In genomic region chr3:11288786-11289637, GRCh38 we compare ENCODE assay signal across 8 cellular contexts. TPM values are rescaled to one million over a fixed set of nuclear protein-coding genes. Genes with fewer than 3 reads are reported as not detected.
DNase-seq lines count a peak whose midpoint lies in the region; ATAC-seq and TF ChIP-seq lines count a peak whose summit lies in the region.

No MANE protein-coding gene starts in this region.

- H3K4me3 ChIP-seq in SJSA1 (no peak overlapping the region), osteoblast (ENCODE audit: insufficient read depth, low read length) (peak overlapping the region; percentile 48)

- no peaks in the 10 kb centered on the region for H3K27me3 ChIP-seq in SJSA1 (replicated peaks)
- H3K27me3 ChIP-seq in osteoblast (ENCODE audit: insufficient read depth, low read length), result no peaks in the 10 kb centered on the region

- peak overlapping the region; percentile 97 for H3K27ac ChIP-seq in SJSA1
- peak overlapping the region; percentile 98 for H3K27ac ChIP-seq in osteoblast (ENCODE audit: low read depth, low read length)

- H2AFZ ChIP-seq in osteoblast (ENCODE audit: low read length), result peak overlapping the region; percentile 78

- peak overlapping the region; percentile 83 for H3K4me2 ChIP-seq in osteoblast (ENCODE audit: insufficient read depth, low read length)

- intact Hi-C loops in Right ventricle myocardium inferior (cut with DNase I), result no loop called here
- intact Hi-C loops in cardiac septum (cut with DNase I), result no loop called here

- peaks cover 35% of the 10 kb centered on the region for H3K36me3 ChIP-seq in SJSA1
- H3K36me3 ChIP-seq in osteoblast (ENCODE audit: insufficient read depth, low read length), result peaks cover 4% of the 10 kb centered on the region

- H4K20me1 ChIP-seq in osteoblast (ENCODE audit: insufficient read depth, low read length), result no peaks in the 10 kb centered on the region

- no peak for TF ChIP-seq CTCF in osteoblast (IDR thresholded peaks at IDR 0.05; ENCODE audit: extremely low read depth, low read depth, low read length)

- DNase-seq in Right ventricle myocardium inferior (ENCODE audit: missing footprints) (no peak), cardiac septum (ENCODE audit: low spot score) (no peak), SJSA1 (ENCODE audit: low read depth in 1 of 2, low spot score in 2 of 2) (peak; percentile 51 to 92), epidermal melanocyte (ENCODE audit: insufficient read length, low spot score) (peak; percentile 51), osteoblast (ENCODE audit: insufficient read length, low spot score, missing footprints) (peak; percentile 87), hypothalamus (lab: John Stamatoyannopoulos, UW) (no peak), NCI-H128 (lab: John Stamatoyannopoulos, UW; ENCODE audit: unreplicated experiment) (no peak)

- H3K79me2 ChIP-seq in osteoblast (ENCODE audit: insufficient read depth, low read length), result peaks cover 42% of the 10 kb centered on the region

- H3K9me3 ChIP-seq in SJSA1 (replicated peaks), result no peaks in the 10 kb centered on the region
- H3K9me3 ChIP-seq in osteoblast (ENCODE audit: low read depth, low read length), result no peaks in the 10 kb centered on the region

- ATAC-seq in Right ventricle myocardium inferior (peak; percentile 90), HG03095 (IDR thresholded peaks at IDR 0.05; ENCODE audit: unreplicated experiment) (peak; percentile 59)

- H3K4me1 ChIP-seq in SJSA1 (replicated peaks) (peaks cover 59% of the 10 kb centered on the region), osteoblast (ENCODE audit: insufficient read depth, low read length) (peaks cover 52% of the 10 kb centered on the region)

RNA-seq across cellular contexts. Expression of gene ATG7, which starts 16.8 kb away (rescaled TPM):
- total RNA-seq in Right ventricle myocardium inferior (17.5 TPM), cardiac septum (15.5 TPM), osteoblast (83.7 and 93.4 TPM in 2 replicates)
- total RNA-seq in SJSA1 (2014; rRNA removed; shearing (Covaris generic)), result 36.7 and 45.2 TPM in 2 replicates

Comparison
In these comparisons a context has a peak if more than half of its experiments do, and no peak if none do; other contexts are left out.
1. DNase-seq: peak in SJSA1 (2 of 2), epidermal melanocyte (single experiment) and osteoblast (single experiment); none in Right ventricle myocardium inferior (single experiment), cardiac septum (single experiment), hypothalamus (0 of 51) and NCI-H128 (single experiment).